8 cellular contexts compared by ENCODE assay signal in genomic region chr3:185824051-185824466, GRCh38. TPM values are rescaled to one million over a fixed set of nuclear protein-coding genes. Genes with fewer than 3 reads are reported as not detected.
DNase-seq lines count a peak whose midpoint lies in the region; ATAC-seq and TF ChIP-seq lines count a peak whose summit lies in the region.

No MANE protein-coding gene starts in this region.

- DNase-seq in GM10266 (ENCODE audit: extremely low spot score) = peak; percentile 72
- no peak for DNase-seq in OCI-LY7 (ENCODE audit: low spot score)
- no peak for DNase-seq in coronary artery (ENCODE audit: low spot score)
- peak; percentile 51 to 76 for DNase-seq in aorta
- no peak for DNase-seq in stimulated activated naive CD4-positive, alpha-beta T cell treated with Interleukin-2 at 50 U/mL for 16 hours (lab: John Stamatoyannopoulos, UW)

- no TSS peak for BruUV-seq in OCI-LY7 (replicated peaks; lab: Mats Ljungman, UMichigan)

- H3K36me3 ChIP-seq in OCI-LY7 (ENCODE audit: insufficient read depth, low read length) = no peaks in the 10 kb centered on the region
- H3K36me3 ChIP-seq in mesodermal cell (ENCODE audit: control insufficient read depth, insufficient read depth, low read length) = peaks cover 20% of the 10 kb centered on the region
- no peaks in the 10 kb centered on the region for H3K36me3 ChIP-seq in aorta (ENCODE audit: control insufficient read depth in 1 of 2, insufficient read depth in 2 of 2, low read length in 1 of 2)

- peaks cover 0 to 2% of the 10 kb centered on the region in 2 donors for H3K27me3 ChIP-seq in aorta (ENCODE audit: control insufficient read depth in 1 of 2, insufficient read depth in 2 of 2, low read length in 1 of 2)

- H3K4me2 ChIP-seq in OCI-LY7 (ENCODE audit: low read length) = peak overlapping the region; percentile 66

- H3K27ac ChIP-seq in OCI-LY7 (ENCODE audit: low read depth, low read length, poor library complexity, severe bottlenecking) (no peak overlapping the region), coronary artery (peak overlapping the region; percentile 37 to 79), mesodermal cell (ENCODE audit: low read depth, low read length, severe bottlenecking) (peak overlapping the region; percentile 96), aorta (ENCODE audit: low read depth in 1 of 2, low read length in 2 of 2) (no peak overlapping the region)

- H3K79me2 ChIP-seq in OCI-LY7 (ENCODE audit: insufficient read depth, low read depth, low read length) = no peaks in the 10 kb centered on the region

- H3K4me1 ChIP-seq in OCI-LY7 (ENCODE audit: insufficient read depth, low read length, poor library complexity, severe bottlenecking) = no peaks in the 10 kb centered on the region
- peaks cover 8% of the 10 kb centered on the region for H3K4me1 ChIP-seq in mesodermal cell (ENCODE audit: control insufficient read depth, insufficient read depth, low read length, poor library complexity, severe bottlenecking)
- H3K4me1 ChIP-seq in aorta (ENCODE audit: control insufficient read depth in 1 of 2, insufficient read depth in 2 of 2, low read length in 2 of 2) = no peaks in the 10 kb centered on the region

- peak; percentile 28 for ATAC-seq in aorta (ENCODE audit: low FRiP score)
- ATAC-seq in HG03571 (IDR thresholded peaks at IDR 0.05; ENCODE audit: unreplicated experiment) = no peak
- ATAC-seq in GM21390 (IDR thresholded peaks at IDR 0.05; ENCODE audit: unreplicated experiment) = no peak

- H4K20me1 ChIP-seq in OCI-LY7 (ENCODE audit: insufficient read depth, low read length) = no peaks in the 10 kb centered on the region

- peak overlapping the region; percentile 59 for H3K4me3 ChIP-seq in OCI-LY7 (ENCODE audit: low read depth, low read length, poor library complexity, severe bottlenecking)
- peak overlapping the region; percentile 71 for H3K4me3 ChIP-seq in coronary artery
- peak overlapping the region; percentile 75 for H3K4me3 ChIP-seq in mesodermal cell (ENCODE audit: extremely low read depth, insufficient read depth, low read length, poor library complexity, severe bottlenecking)
- H3K4me3 ChIP-seq in aorta (ENCODE audit: low read length in 2 of 2) = peak overlapping the region in 1 of 2 donors; percentile 45

- H3K9me2 ChIP-seq in OCI-LY7 (ENCODE audit: insufficient read depth, low read length) = no peaks in the 10 kb centered on the region

- CTCF ChIA-PET in OCI-LY7 (lab: Charles Lee; ENCODE audit: unreplicated experiment) = no interaction called here

- POLR2A ChIA-PET in OCI-LY7 (lab: Charles Lee) = no interaction called here

- whole genome bisulfite sequencing in mesodermal cell (ENCODE audit: insufficient coverage in 2 of 2), 2 experiments = 0% methylated on average over 5 to 18 of the region's 24 CpGs
- WGBS in aorta, 2 donors = 1% methylated on average over 23 to 24 of the region's 24 CpGs

- TF ChIP-seq CTCF in GM10266 (IDR thresholded peaks at IDR 0.05; ENCODE audit: control insufficient read depth, insufficient read depth, low read depth, missing control alignments) (no peak), OCI-LY7 (conservative IDR thresholded peaks at IDR 0.05; ENCODE audit: low read length) (no peak), coronary artery (IDR thresholded peaks at IDR 0.05) (no peak)

- H3K9me3 ChIP-seq in OCI-LY7 (ENCODE audit: low read length) (no peaks in the 10 kb centered on the region), mesodermal cell (ENCODE audit: control insufficient read depth, low read length) (peaks cover 8% of the 10 kb centered on the region), aorta (ENCODE audit: control insufficient read depth, low read length) (no peaks in the 10 kb centered on the region)

- intact Hi-C loops in OCI-LY7 (cut with micrococcal nuclease; ENCODE audit: unreplicated experiment) = no loop called here
- intact Hi-C loops in aorta (cut with DNase I) = no loop called here

- H2AFZ ChIP-seq in OCI-LY7 (ENCODE audit: low read length) = no peak overlapping the region

RNA-seq across cellular contexts. Expression of gene IGF2BP2, which starts 0.8 kb away (rescaled TPM):
- total RNA-seq in OCI-LY7 (2014; rRNA removed; shearing (Covaris generic)) = 0.28 TPM in 1 of 2 replicates, not detected in the other
- total RNA-seq in OCI-LY7 (2022) (not detected in 2 replicates), aorta (10 to 100 TPM; 10.0 to 17.5 TPM)
- 171 TPM for polyA plus RNA-seq in mesodermal cell (2013, experiment 1 of 2)
- 157 TPM for polyA plus RNA-seq in mesodermal cell (2013, experiment 2 of 2)
- polyA plus RNA-seq in aorta = 1 to 10 TPM in 1 of 2 donors, under 1 TPM in 1; 0.18 to 2.3 TPM

Comparison
In these comparisons a context has a peak if more than half of its experiments do, and no peak if none do; other contexts are left out.
1. DNase-seq: peak in GM10266 (single experiment) and aorta (2 of 2); none in OCI-LY7 (single experiment), coronary artery (single experiment) and stimulated activated naive CD4-positive, alpha-beta T cell treated with Interleukin-2 at 50 U/mL for 16 hours (single experiment).
2. H3K27ac ChIP-seq: peak in coronary artery (2 of 2) and mesodermal cell (single experiment); none in OCI-LY7 (single experiment) and aorta (0 of 2).
3. RNA of gene IGF2BP2, which starts 0.8 kb away (total RNA-seq): 10.0 to 17.5 TPM in aorta; 0.28 TPM in OCI-LY7; every median in the first group is over 4 times any median in the second.